In genomic region chr19:7933411-7933810, GRCh38 we compare ENCODE assay signal across 1 cellular context.
TF ChIP-seq lines count a peak whose summit lies in the region.

No MANE protein-coding gene starts in this region.

TF ChIP-seq in HepG2, 621 proteins besides CTCF, POLR2A, EP300 and RAD21:
- TF ChIP-seq ZNF788 (CRISPR knock-in tag; IDR thresholded peaks at IDR 0.05; ENCODE audit: borderline replicate concordance) (no peak), ERF (CRISPR knock-in tag; IDR thresholded peaks at IDR 0.05) (no peak), ARNT2 (CRISPR knock-in tag; IDR thresholded peaks at IDR 0.05; ENCODE audit: low read depth) (no peak), ZNF646 (CRISPR knock-in tag; IDR thresholded peaks at IDR 0.05) (no peak), RNF2 (conservative IDR thresholded peaks at IDR 0.05; ENCODE audit: low read depth) (no peak), TBX3 (IDR thresholded peaks at IDR 0.05; ENCODE audit: borderline replicate concordance) (no peak)
